Comparison of ENCODE assay signal across 8 cellular contexts in the genomic region with DNA sequence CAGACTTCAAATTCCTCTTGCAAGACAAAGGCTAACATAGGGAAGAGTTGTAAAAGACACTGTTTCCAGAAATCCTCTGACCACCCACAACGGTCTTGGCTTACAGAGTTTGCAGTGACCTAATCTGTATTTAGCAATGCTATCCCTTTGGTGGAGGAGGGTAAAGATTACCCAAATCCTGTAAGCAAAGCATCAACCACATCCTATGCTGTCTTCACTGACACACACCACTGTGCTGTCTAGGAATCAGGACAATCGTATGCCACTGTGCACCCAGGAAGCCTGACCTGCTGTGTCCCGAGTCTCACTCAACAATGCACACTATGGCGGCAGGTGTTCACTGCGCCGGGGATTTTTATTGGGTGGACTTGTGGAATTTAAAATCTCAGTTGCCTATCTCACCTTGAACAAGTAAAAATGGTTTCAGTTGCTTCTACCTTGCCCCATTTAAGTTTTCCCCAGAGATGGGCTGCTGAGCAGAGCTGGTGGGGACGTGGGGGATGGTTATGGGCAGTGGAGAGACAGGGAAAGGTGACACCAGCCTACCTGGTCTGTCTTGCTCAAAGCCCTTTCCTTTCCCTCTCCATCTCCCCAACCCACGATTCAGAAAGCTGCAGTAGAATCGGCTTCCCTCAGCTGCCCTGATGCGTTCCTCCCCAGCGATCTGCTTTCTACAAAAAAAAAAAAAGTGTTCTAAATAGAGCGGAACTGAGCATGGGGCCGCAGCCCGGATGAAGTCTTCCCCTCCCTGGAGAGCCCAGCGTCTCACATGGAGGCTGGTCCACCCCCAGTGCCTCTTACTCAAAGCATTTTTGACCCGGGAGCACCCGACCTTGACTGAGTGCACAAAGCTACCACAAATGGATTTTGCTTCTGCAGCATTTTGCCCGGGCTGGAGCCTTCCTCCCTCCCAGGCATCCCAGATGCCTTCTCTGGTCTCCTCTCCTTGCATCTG.
DNase-seq lines count a peak whose midpoint lies in the region; ATAC-seq and TF ChIP-seq lines count a peak whose summit lies in the region.

No MANE protein-coding gene starts in this region.

- H3K27ac ChIP-seq in AG04450 (ENCODE audit: low read depth, low read length): peak overlapping the region; percentile 71

- H3K36me3 ChIP-seq in MG63: no peaks in the 10 kb centered on the region

- DNase-seq in AG04450 (ENCODE audit: low read depth, low spot score) (peak; percentile 73), MG63 (peak; percentile 38), fibroblast of mammary gland (ENCODE audit: low read depth) (peak; percentile 96), NCI-H748 treated with DMSO at 0.1 percent for 48 hours (lab: John Stamatoyannopoulos, UW) (no peak)

- ATAC-seq in GM19351 (IDR thresholded peaks at IDR 0.05; ENCODE audit: unreplicated experiment): peak; percentile 46
- ATAC-seq in HG03097 (IDR thresholded peaks at IDR 0.05; ENCODE audit: low FRiP score, unreplicated experiment): no peak
- ATAC-seq in HG03521 (IDR thresholded peaks at IDR 0.05; ENCODE audit: unreplicated experiment): no peak
- no peak for ATAC-seq in GM21528 (IDR thresholded peaks at IDR 0.05; ENCODE audit: low FRiP score, unreplicated experiment)

- CTCF ChIA-PET in AG04450 (lab: Charles Lee): no interaction called here

- H3K4me3 ChIP-seq in AG04450 (ENCODE audit: low read depth, low read length) (no peak overlapping the region), MG63 (no peak overlapping the region), fibroblast of mammary gland (ENCODE audit: control insufficient read depth, low read depth, low read length) (no peak overlapping the region)

- TF ChIP-seq CTCF in AG04450 (IDR thresholded peaks at IDR 0.05; ENCODE audit: low read depth, low read length) (no peak), fibroblast of mammary gland (conservative IDR thresholded peaks at IDR 0.05; ENCODE audit: control insufficient read depth, insufficient read depth, low read depth, low read length) (no peak)

- H3K9me3 ChIP-seq in AG04450 (ENCODE audit: control insufficient read depth, insufficient read depth, low read length) (no peaks in the 10 kb centered on the region), MG63 (no peaks in the 10 kb centered on the region)

- H3K27me3 ChIP-seq in AG04450 (ENCODE audit: control insufficient read depth, insufficient read depth, low read length): no peaks in the 10 kb centered on the region
- H3K27me3 ChIP-seq in MG63: no peaks in the 10 kb centered on the region

- POLR2A ChIA-PET in AG04450 (lab: Yijun Ruan, JAX): interaction anchor here (1.1 kb wide), 1 partner anchor 54 kb away, joined by 3 read pairs; no protein-coding TSS in a partner anchor
